Comparison of ENCODE assay signal across 17 cellular contexts in the genomic region with DNA sequence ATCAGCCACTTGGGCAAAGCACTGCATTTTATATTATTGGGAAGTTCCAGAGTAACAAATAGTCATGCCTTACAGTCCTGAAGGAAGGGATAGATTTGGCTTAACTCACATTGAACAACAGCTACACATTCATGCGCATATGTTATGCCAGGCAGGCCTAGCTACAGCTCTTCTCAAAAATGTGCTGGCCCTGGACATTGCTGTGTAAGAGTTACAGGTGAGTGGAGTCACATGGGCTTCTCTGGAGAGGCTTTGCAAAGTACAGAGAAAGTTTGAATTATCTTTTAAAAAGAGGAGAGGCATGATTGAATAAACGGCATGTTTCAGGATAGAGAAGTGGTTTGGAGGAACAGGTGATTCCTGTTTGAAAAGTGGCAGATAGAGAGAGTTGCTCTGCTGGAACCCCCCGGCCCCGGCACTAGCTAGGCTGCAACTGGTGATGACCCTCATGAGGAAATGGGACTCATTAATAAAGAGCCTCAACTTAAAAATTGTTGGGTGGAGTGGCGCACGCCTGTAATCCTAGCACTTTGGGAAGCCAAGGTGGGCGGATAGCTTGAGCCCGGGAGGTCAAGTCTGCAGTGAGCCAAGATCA.
"Had no signal": no experiment of that assay in that cellular context is flagged by ENCODE, and none has a peak within 500 bp of the region (broad histone marks: within the 10 kb centered on the region; RNA-seq: fewer than 3 reads in every experiment).

No MANE protein-coding gene starts in this region.

- H3K27me3 Mint-ChIP-seq: stimulated activated naive CD8-positive, alpha-beta T cell treated with anti-CD3 and anti-CD28 coated beads, Interleukin-15, Interleukin-2, amounts not matched to agents 100 ng/mL and 50 ng/mL, for 24 hours had no signal

- H3K27me3 ChIP-seq: neutrophil, spleen, tibial nerve had no signal

- H3K27ac ChIP-seq: coronary artery, neutrophil, spleen, tibial nerve had no signal

- H3K36me3 Mint-ChIP-seq: naive thymus-derived CD4-positive, alpha-beta T cell; stimulated activated memory B cell treated with anti-CD40 and anti-IgM and Interleukin-4, amounts not matched to agents 10 μg/mL and 1 μg/mL and 100 μg/mL, for 72 hours had no signal

- H3K27ac Mint-ChIP-seq: stimulated activated memory B cell treated with anti-CD40 and anti-IgM and Interleukin-4, amounts not matched to agents 10 μg/mL and 1 μg/mL and 100 μg/mL, for 72 hours; stimulated activated naive CD8-positive, alpha-beta T cell treated with anti-CD3 and anti-CD28 coated beads, Interleukin-15, Interleukin-2, amounts not matched to agents 100 ng/mL and 50 ng/mL, for 24 hours had no signal

- H3K4me3 Mint-ChIP-seq: endodermal cell; naive thymus-derived CD4-positive, alpha-beta T cell; stimulated activated memory B cell treated with anti-CD40 and anti-IgM and Interleukin-4, amounts not matched to agents 10 μg/mL and 1 μg/mL and 100 μg/mL, for 72 hours; stimulated activated naive CD8-positive, alpha-beta T cell treated with anti-CD3 and anti-CD28 coated beads, Interleukin-15, Interleukin-2, amounts not matched to agents 100 ng/mL and 50 ng/mL, for 24 hours had no signal

- H3K9me3 Mint-ChIP-seq: endodermal cell; naive thymus-derived CD4-positive, alpha-beta T cell; stimulated activated memory B cell treated with anti-CD40 and anti-IgM and Interleukin-4, amounts not matched to agents 10 μg/mL and 1 μg/mL and 100 μg/mL, for 72 hours; stimulated activated naive CD8-positive, alpha-beta T cell treated with anti-CD3 and anti-CD28 coated beads, Interleukin-15, Interleukin-2, amounts not matched to agents 100 ng/mL and 50 ng/mL, for 24 hours had no signal

- H3K4me3 ChIP-seq: coronary artery, spleen, tibial nerve had no signal

- H3K9me3 ChIP-seq: neutrophil, spleen, tibial nerve had no signal

- H3K36me3 ChIP-seq: neutrophil, spleen, tibial nerve had no signal

- DNase-seq: effector CD4-positive, alpha-beta T cell; endodermal cell; head of caudate nucleus; hippocampal formation; left colon; left ventricle myocardium superior; naive thymus-derived CD4-positive, alpha-beta T cell; posterior cingulate gyrus; spleen; stimulated activated CD4-positive, alpha-beta T cell treated with anti-CD3 and anti-CD28 coated beads, Interleukin-15, amount 100 ng/mL, for 24 hours; stimulated activated CD4-positive, alpha-beta T cell treated with anti-CD3 and anti-CD28 coated beads, Interleukin-1b, Interleukin-23, amount 100 ng/mL, for 48 hours; stimulated activated CD4-positive, alpha-beta T cell treated with anti-CD3 and anti-CD28 coated beads, Interleukin-4, amount 100 ng/mL, for 24 hours had no signal
